19 cellular contexts compared by ENCODE assay signal in the genomic region with DNA sequence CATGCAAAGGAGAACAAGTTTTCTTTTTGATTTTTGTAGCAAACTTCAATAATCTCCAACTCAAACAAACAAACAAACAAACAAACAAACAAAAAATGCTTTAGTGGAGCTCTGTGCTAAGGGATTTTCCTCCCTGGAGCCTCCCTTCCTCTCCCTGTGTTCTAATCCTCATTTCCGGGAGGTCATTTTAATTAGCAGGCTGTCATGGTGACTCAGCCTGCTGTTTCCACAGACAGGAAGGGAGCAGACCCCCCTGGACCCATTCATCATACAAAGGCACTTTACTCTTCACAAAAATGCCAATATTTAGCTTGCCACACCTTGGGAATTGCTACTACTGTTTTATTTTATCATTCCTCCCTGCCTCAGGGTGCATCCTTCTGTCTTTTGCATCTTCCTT.
DNase-seq lines count a peak whose midpoint lies in the region; TF ChIP-seq lines count a peak whose summit lies in the region.
"Had no signal": no experiment of that assay in that cellular context is flagged by ENCODE, and none has a peak within 500 bp of the region (broad histone marks: within the 10 kb centered on the region; RNA-seq: fewer than 3 reads in every experiment).

No MANE protein-coding gene starts in this region.

- H3K27ac ChIP-seq in WERI-Rb-1, result no peak overlapping the region; the same call in 1 of the 2 replicates
- H3K27ac ChIP-seq in smooth muscle cell (ENCODE audit: low read depth), result no peak overlapping the region
- H3K27ac ChIP-seq: SJSA1 had no signal

- H3K9me3 ChIP-seq in WERI-Rb-1 (ENCODE audit: severe bottlenecking) (no peaks in the 10 kb centered on the region), smooth muscle cell (replicated peaks; ENCODE audit: low read depth) (no peaks in the 10 kb centered on the region)
- H3K9me3 ChIP-seq: SJSA1 had no signal

- no peak for TF ChIP-seq CTCF in WERI-Rb-1 (IDR thresholded peaks at IDR 0.05; ENCODE audit: low read depth, low read length)
- no peak for TF ChIP-seq CTCF in smooth muscle cell (IDR thresholded peaks at IDR 0.05; ENCODE audit: borderline replicate concordance, insufficient read depth, poor library complexity, severe bottlenecking)

- H3F3A ChIP-seq in smooth muscle cell (ENCODE audit: low read depth), result no peaks in the 10 kb centered on the region

- no peak overlapping the region for H3K4me3 ChIP-seq in WERI-Rb-1 (ENCODE audit: low read depth, low read length)
- H3K4me3 ChIP-seq in smooth muscle cell, result no peak overlapping the region
- H3K4me3 ChIP-seq: SJSA1 had no signal

- no peak overlapping the region for H3K9ac ChIP-seq in smooth muscle cell (ENCODE audit: low read depth)

- H3K79me2 ChIP-seq in smooth muscle cell (ENCODE audit: low read depth), result no peaks in the 10 kb centered on the region

- H2AFZ ChIP-seq in smooth muscle cell (ENCODE audit: low read depth), result no peak overlapping the region

- DNase-seq in NCI-H748 (lab: John Stamatoyannopoulos, UW; ENCODE audit: unreplicated experiment), result peak; percentile 36
- DNase-seq in NCI-H748 treated with DMSO at 0.1 percent for 48 hours (lab: John Stamatoyannopoulos, UW), result no peak
- DNase-seq in NCI-H146 treated with DMSO at 0.1 percent for 48 hours (lab: John Stamatoyannopoulos, UW; ENCODE audit: unreplicated experiment), result peak; percentile 7
- peak; percentile 32 for DNase-seq in WERI-Rb-1
- no peak for DNase-seq in smooth muscle cell (lab: John Stamatoyannopoulos, UW; ENCODE audit: unreplicated experiment)
- DNase-seq in activated naive CD4-positive, alpha-beta T cell treated with Interleukin-2 at 50 U/mL for 16 hours, result no peak
- DNase-seq in NCI-H1436 (lab: John Stamatoyannopoulos, UW), result no peak
- DNase-seq in SHP77 treated with DMSO at 0.1 percent for 48 hours (lab: John Stamatoyannopoulos, UW), result no peak
- DNase-seq: AML-193, DMS79, GDM1, KBM-7, NCI-H1092, NCI-H2029, NCI-H2227 treated with DMSO at 0.1 percent for 48 hours, NCI-H774, RPMI8226, SW 1271 had no signal

- H3K27me3 ChIP-seq in WERI-Rb-1 (ENCODE audit: insufficient read depth, low read depth, severe bottlenecking), result no peaks in the 10 kb centered on the region
- H3K27me3 ChIP-seq in smooth muscle cell (ENCODE audit: low read depth), result peaks cover 73% of the 10 kb centered on the region
- H3K27me3 ChIP-seq: SJSA1 had no signal

- H3K4me1 ChIP-seq in smooth muscle cell (ENCODE audit: low read depth), result peaks cover 11% of the 10 kb centered on the region
- H3K4me1 ChIP-seq: SJSA1 had no signal

- peak overlapping the region; percentile 22 for H3K4me2 ChIP-seq in smooth muscle cell

- H4K20me1 ChIP-seq in smooth muscle cell (ENCODE audit: low read depth), result no peaks in the 10 kb centered on the region

- H3K36me3 ChIP-seq in WERI-Rb-1 (no peaks in the 10 kb centered on the region), smooth muscle cell (ENCODE audit: low read depth) (no peaks in the 10 kb centered on the region)
- H3K36me3 ChIP-seq: SJSA1 had no signal

- 35% methylated on average over 1 of the region's 1 CpG for WGBS in smooth muscle cell (ENCODE audit: low lambda C conversion rate)

Comparison
In these comparisons a context has a peak if more than half of its experiments do, and no peak if none do; other contexts are left out.
1. DNase-seq: peak in NCI-H748 (single experiment), NCI-H146 treated with DMSO at 0.1 percent for 48 hours (single experiment) and WERI-Rb-1 (single experiment); none in NCI-H748 treated with DMSO at 0.1 percent for 48 hours (single experiment), smooth muscle cell (single experiment), activated naive CD4-positive, alpha-beta T cell treated with Interleukin-2 at 50 U/mL for 16 hours (single experiment), NCI-H1436 (single experiment) and SHP77 treated with DMSO at 0.1 percent for 48 hours (single experiment).